13 cellular contexts compared by ENCODE assay signal in the genomic region with DNA sequence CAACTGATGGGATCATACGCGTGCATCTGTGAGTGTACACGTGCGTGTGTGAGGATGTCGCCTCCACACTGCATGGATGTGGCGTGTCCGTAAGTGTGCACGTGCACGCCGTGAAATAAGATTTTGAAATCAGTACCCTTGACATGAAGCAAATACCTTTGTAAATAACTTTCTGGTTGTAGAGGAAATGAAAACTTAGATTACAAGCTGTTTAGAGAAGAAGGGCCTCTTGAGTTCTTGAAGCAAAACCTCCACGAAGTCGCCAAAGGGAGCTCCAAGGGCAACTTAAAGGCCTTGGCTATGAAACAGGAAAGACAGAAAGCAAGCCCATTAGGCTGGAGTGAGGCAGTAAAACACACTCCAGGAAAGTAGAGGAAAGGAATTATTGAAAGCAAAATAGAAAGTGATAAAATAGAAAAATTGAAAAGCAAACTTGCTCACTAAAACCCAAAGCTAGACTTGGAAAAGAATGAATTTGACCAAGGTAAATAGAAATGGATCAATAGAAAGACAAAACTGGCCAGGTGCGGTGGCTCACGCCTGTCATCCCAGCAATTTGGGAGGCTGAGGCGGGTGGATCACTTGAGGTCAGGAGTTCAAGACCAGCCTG. TPM values are rescaled to one million over a fixed set of nuclear protein-coding genes. Genes with fewer than 3 reads are reported as not detected.
DNase-seq lines count a peak whose midpoint lies in the region; ATAC-seq and TF ChIP-seq lines count a peak whose summit lies in the region.
"Had no signal": no experiment of that assay in that cellular context is flagged by ENCODE, and none has a peak within 500 bp of the region (broad histone marks: within the 10 kb centered on the region; RNA-seq: fewer than 3 reads in every experiment).

No MANE protein-coding gene starts in this region.

- ATAC-seq in lung (ENCODE audit: insufficient read depth, low FRiP score) (no peak), gastroesophageal sphincter (no peak)

- peaks cover 15% of the 10 kb centered on the region for H3K27me3 Mint-ChIP-seq in activated CD4-positive, alpha-beta memory T cell treated with anti-CD3 and anti-CD28 coated beads, Interleukin-2, amount 10 ng/mL, durations not matched to agents 7 days and 5 days

- TF ChIP-seq CTCF in lung (IDR thresholded peaks at IDR 0.05; ENCODE audit: control extremely low read depth, extremely low read depth) (no peak), gastroesophageal sphincter (IDR thresholded peaks at IDR 0.05) (no peak)

- CTCF ChIA-PET in activated CD4-positive, alpha-beta memory T cell treated with anti-CD3 and anti-CD28 coated beads, Interleukin-2, amount 10 ng/mL, durations not matched to agents 7 days and 5 days (lab: Charles Lee), result no interaction called here

- no peak for TF ChIP-seq EP300 in gastroesophageal sphincter (IDR thresholded peaks at IDR 0.05)

- no peak overlapping the region for H3K9ac ChIP-seq in BLaER1

- no peaks in the 10 kb centered on the region for H3K9me3 Mint-ChIP-seq in activated CD4-positive, alpha-beta memory T cell treated with anti-CD3 and anti-CD28 coated beads, Interleukin-2, amount 10 ng/mL, durations not matched to agents 7 days and 5 days

- 58 to 72% methylated on average over 15 of the region's 15 CpGs for WGBS in lung, 2 donors
- whole genome bisulfite sequencing in gastroesophageal sphincter (ENCODE audit: low coverage in 1 of 2), 2 donors, result 57 to 69% methylated on average over 7 to 15 of the region's 15 CpGs

- H3K9me3 ChIP-seq in BLaER1, result peaks cover 3% of the 10 kb centered on the region; the same call in 1 of the 2 replicates
- no peaks in the 10 kb centered on the region for H3K9me3 ChIP-seq in lung (ENCODE audit: control insufficient read depth in 2 of 2, insufficient read depth in 1 of 2, low read length in 1 of 2)
- no peaks in the 10 kb centered on the region for H3K9me3 ChIP-seq in gastroesophageal sphincter

- H3K27me3 ChIP-seq in BLaER1 (no peaks in the 10 kb centered on the region), lung (ENCODE audit: control insufficient read depth, insufficient read depth) (no peaks in the 10 kb centered on the region), gastroesophageal sphincter (no peaks in the 10 kb centered on the region)

- H4K20me1 ChIP-seq in BLaER1, result no peaks in the 10 kb centered on the region

- POLR2A ChIA-PET in activated CD4-positive, alpha-beta memory T cell treated with anti-CD3 and anti-CD28 coated beads, Interleukin-2, amount 10 ng/mL, durations not matched to agents 7 days and 5 days (lab: Charles Lee), result interaction anchor here (1.4 kb wide), 1 partner anchor 30 kb away, joined by 4 read pairs; the partner anchor contains the start of gene TOLLIP

- H3K27ac Mint-ChIP-seq in activated CD4-positive, alpha-beta memory T cell treated with anti-CD3 and anti-CD28 coated beads, Interleukin-2, amount 10 ng/mL, durations not matched to agents 7 days and 5 days, result no peak overlapping the region
- H3K27ac Mint-ChIP-seq: CD14-positive monocyte had no signal

- H3K4me3 ChIP-seq in BLaER1 (no peak overlapping the region), lung (no peak overlapping the region), gastroesophageal sphincter (no peak overlapping the region)

- H3K36me3 Mint-ChIP-seq in activated CD4-positive, alpha-beta memory T cell treated with anti-CD3 and anti-CD28 coated beads, Interleukin-2, amount 10 ng/mL, durations not matched to agents 7 days and 5 days (ENCODE audit: low read depth), result no peaks in the 10 kb centered on the region

- 0 out of 2 replicates have a peak overlapping the region, but pooled peaks have one; percentile 12 for H3K4me2 ChIP-seq in BLaER1

- H3K4me1 ChIP-seq in BLaER1 (peaks cover 24% of the 10 kb centered on the region), lung (ENCODE audit: control insufficient read depth in 2 of 2, insufficient read depth in 2 of 2, low read length in 2 of 2) (peaks cover 6 to 7% of the 10 kb centered on the region in 2 donors), gastroesophageal sphincter (peaks cover 6 to 26% (median 6%) of the 10 kb centered on the region in 3 donors)

- no peak for TF ChIP-seq POLR2A in gastroesophageal sphincter (IDR thresholded peaks at IDR 0.05)

- peaks cover 17% of the 10 kb centered on the region for H3K4me1 Mint-ChIP-seq in activated CD4-positive, alpha-beta memory T cell treated with anti-CD3 and anti-CD28 coated beads, Interleukin-2, amount 10 ng/mL, durations not matched to agents 7 days and 5 days

- no peak overlapping the region for H3K4me3 Mint-ChIP-seq in activated CD4-positive, alpha-beta memory T cell treated with anti-CD3 and anti-CD28 coated beads, Interleukin-2, amount 10 ng/mL, durations not matched to agents 7 days and 5 days

- peak; percentile 7 for DNase-seq in HCEC 1CT
- DNase-seq in activated CD4-positive, alpha-beta memory T cell treated with anti-CD3 and anti-CD28 coated beads, Interleukin-2, amount 10 ng/mL, durations not matched to agents 7 days and 5 days, result peak; percentile 6
- peak; percentile 29 for DNase-seq in lung (ENCODE audit: low spot score)
- DNase-seq in OCI-M2 (lab: John Stamatoyannopoulos, UW; ENCODE audit: unreplicated experiment), result no peak
- no peak for DNase-seq in NK-92 treated with Interleukin-12 subunit alpha and Interleukin-12 subunit beta, amount 100 ng/mL, for 24 hours (lab: John Stamatoyannopoulos, UW)
- DNase-seq: DMS 273 treated with DMSO at 0.1 percent for 48 hours, NCI-H187, NCI-H526 treated with DMSO at 0.1 percent for 48 hours, RPMI8226 had no signal

- H3K27ac ChIP-seq in BLaER1, result no peak overlapping the region
- H3K27ac ChIP-seq in lung (ENCODE audit: low read depth in 1 of 2, low read length in 1 of 2), result no peak overlapping the region
- no peak overlapping the region for H3K27ac ChIP-seq in gastroesophageal sphincter

- no peaks in the 10 kb centered on the region for H3K36me3 ChIP-seq in BLaER1
- no peaks in the 10 kb centered on the region for H3K36me3 ChIP-seq in lung (ENCODE audit: control insufficient read depth in 2 of 2, insufficient read depth in 2 of 2, low read length in 2 of 2)
- no peaks in the 10 kb centered on the region for H3K36me3 ChIP-seq in gastroesophageal sphincter

RNA-seq across cellular contexts. Expression of gene TOLLIP, which starts 29.7 kb away (rescaled TPM):
- total RNA-seq in activated CD4-positive, alpha-beta memory T cell treated with anti-CD3 and anti-CD28 coated beads, Interleukin-2, amount 10 ng/mL, durations not matched to agents 7 days and 5 days, result 10 to 100 TPM; 33.9 to 36.8 TPM
- total RNA-seq in lung, result 10 to 100 TPM; 26.9 to 79.4 TPM
- polyA plus RNA-seq in lung, result 10 to 100 TPM; 39.2 to 47.7 TPM
- total RNA-seq in gastroesophageal sphincter, result 10 to 100 TPM; 42.3 to 70.6 (median 49.1) TPM

RNA-seq across cellular contexts. Expression of gene BRSK2, which starts 50.6 kb away (rescaled TPM):
- total RNA-seq in activated CD4-positive, alpha-beta memory T cell treated with anti-CD3 and anti-CD28 coated beads, Interleukin-2, amount 10 ng/mL, durations not matched to agents 7 days and 5 days, result under 1 TPM in 1 of 2 experiments, not detected in 1; 0.18 TPM
- under 1 TPM; 0.51 to 0.52 TPM for total RNA-seq in lung
- under 1 TPM; 0.35 to 0.56 TPM for polyA plus RNA-seq in lung
- total RNA-seq in gastroesophageal sphincter, result 1 to 10 TPM; 1.4 to 8.6 (median 2.0) TPM
- total RNA-seq: OCI-LY7 had no signal
- polyA plus RNA-seq: CD14-positive monocyte had no signal

Comparison
In these comparisons a context has a peak if more than half of its experiments do, and no peak if none do; other contexts are left out.
1. DNase-seq: peak in HCEC 1CT (single experiment), activated CD4-positive, alpha-beta memory T cell treated with anti-CD3 and anti-CD28 coated beads, Interleukin-2, amount 10 ng/mL, durations not matched to agents 7 days and 5 days (single experiment) and lung (single experiment); none in OCI-M2 (single experiment) and NK-92 treated with Interleukin-12 subunit alpha and Interleukin-12 subunit beta, amount 100 ng/mL, for 24 hours (single experiment).